2 cellular contexts compared by ENCODE assay signal in the genomic region with DNA sequence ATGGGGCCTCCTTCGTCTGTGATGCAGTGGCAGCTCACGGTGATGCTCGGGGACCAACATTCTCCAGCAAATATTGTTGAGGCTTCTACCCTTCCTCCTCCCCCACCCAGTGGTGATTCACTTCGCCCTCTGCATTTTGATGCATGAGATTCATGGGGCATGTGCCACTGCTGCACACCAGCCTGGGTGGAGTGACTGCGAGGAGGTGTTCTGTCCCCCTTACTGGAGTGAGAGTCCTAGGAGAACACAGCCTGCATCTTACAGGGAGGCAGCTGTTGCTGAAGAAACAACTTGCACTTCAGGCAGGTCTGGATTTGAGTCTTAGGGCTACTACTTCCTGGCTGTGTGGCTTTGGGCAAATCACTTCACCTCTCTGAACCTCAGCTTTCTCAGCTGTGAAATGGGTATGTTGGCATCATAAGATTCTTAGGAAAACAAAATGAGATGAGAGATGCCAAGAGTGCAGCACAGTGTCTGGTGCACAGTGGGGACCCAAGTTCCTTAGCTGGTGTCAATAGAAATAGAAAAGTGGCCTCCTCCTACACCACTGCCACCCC.
TF ChIP-seq lines count a peak whose summit lies in the region.

No MANE protein-coding gene starts in this region.

TF ChIP-seq in HepG2, 621 proteins besides CTCF, POLR2A, EP300 and RAD21:
- TF ChIP-seq ZNF629 (CRISPR knock-in tag; conservative IDR thresholded peaks at IDR 0.05), result peak; percentile 55; the same call in 1 of the 2 replicates
- no peak for TF ChIP-seq ADNP (CRISPR knock-in tag; IDR thresholded peaks at IDR 0.05)
- 0 out of 2 replicates have a peak, but pooled peaks have one; percentile 37 for TF ChIP-seq ZNF768 (CRISPR knock-in tag; IDR thresholded peaks at IDR 0.05)
- no peak for TF ChIP-seq GABPB1 (CRISPR knock-in tag; IDR thresholded peaks at IDR 0.05)

TF ChIP-seq in K562, 482 proteins besides CTCF, POLR2A, EP300 and RAD21:
- TF ChIP-seq ESRRB (CRISPR knock-in tag; IDR thresholded peaks at IDR 0.05; ENCODE audit: borderline replicate concordance) (no peak), ZNF707 (CRISPR knock-in tag; conservative IDR thresholded peaks at IDR 0.05) (no peak), BCOR (IDR thresholded peaks at IDR 0.05) (peak; percentile 48; the same call in 1 of the 2 replicates), ZFP36 (IDR thresholded peaks at IDR 0.05; ENCODE audit: low read depth, low read length, partially characterized antibody) (peak; percentile 20), HCFC1 (IDR thresholded peaks at IDR 0.05; ENCODE audit: low read depth, low read length) (no peak), ZNF124 (CRISPR knock-in tag; IDR thresholded peaks at IDR 0.05) (no peak), CBX1 (IDR thresholded peaks at IDR 0.05; ENCODE audit: low read depth) (peak; percentile 35; the same call in 1 of the 2 replicates), ZNF143 (CRISPR knock-in tag; IDR thresholded peaks at IDR 0.05) (no peak), RBM25 (IDR thresholded peaks at IDR 0.05; ENCODE audit: low read depth, low read length, severe bottlenecking) (peak; percentile 87)
- TF ChIP-seq, protein P1, sequence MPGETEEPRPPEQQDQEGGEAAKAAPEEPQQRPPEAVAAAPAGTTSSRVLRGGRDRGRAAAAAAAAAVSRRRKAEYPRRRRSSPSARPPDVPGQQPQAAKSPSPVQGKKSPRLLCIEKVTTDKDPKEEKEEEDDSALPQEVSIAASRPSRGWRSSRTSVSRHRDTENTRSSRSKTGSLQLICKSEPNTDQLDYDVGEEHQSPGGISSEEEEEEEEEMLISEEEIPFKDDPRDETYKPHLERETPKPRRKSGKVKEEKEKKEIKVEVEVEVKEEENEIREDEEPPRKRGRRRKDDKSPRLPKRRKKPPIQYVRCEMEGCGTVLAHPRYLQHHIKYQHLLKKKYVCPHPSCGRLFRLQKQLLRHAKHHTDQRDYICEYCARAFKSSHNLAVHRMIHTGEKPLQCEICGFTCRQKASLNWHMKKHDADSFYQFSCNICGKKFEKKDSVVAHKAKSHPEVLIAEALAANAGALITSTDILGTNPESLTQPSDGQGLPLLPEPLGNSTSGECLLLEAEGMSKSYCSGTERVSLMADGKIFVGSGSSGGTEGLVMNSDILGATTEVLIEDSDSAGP (CRISPR knock-in tag; IDR thresholded peaks at IDR 0.05), result no peak
TF ChIP-seq in K562: peak in this region for 4.
